In the genomic region with DNA sequence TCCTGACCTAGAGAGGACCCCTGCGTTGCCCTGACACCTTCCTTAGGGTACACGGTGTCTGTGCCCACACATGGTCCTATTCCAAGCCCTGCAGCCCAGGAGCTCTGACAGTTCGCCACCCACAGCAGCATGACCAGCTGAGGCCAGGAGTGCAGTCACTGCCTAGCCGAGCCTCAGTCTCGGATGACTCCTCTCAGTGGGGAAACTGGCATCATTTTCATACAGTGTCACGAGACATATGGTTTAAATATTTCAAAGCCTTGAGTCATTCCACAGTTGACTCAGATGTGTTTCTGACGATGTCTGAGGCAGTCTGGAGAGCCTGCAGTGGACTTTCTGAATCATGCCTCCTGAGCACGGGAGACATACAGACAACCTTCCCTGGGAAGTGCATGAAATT, we compare ENCODE assay signal across 8 cellular contexts.
DNase-seq lines count a peak whose midpoint lies in the region; ATAC-seq and TF ChIP-seq lines count a peak whose summit lies in the region.

No MANE protein-coding gene starts in this region.

- RAD21 ChIA-PET in HCT116 (lab: Charles Lee; ENCODE audit: low non-redundant PET in 1 of 2, low total read pairs in 2 of 2, uncharacterized antibody in 2 of 2, unreplicated experiment in 2 of 2), result no interaction called here

- no peaks in the 10 kb centered on the region for H3K36me3 ChIP-seq in HCT116 (ENCODE audit: control insufficient read depth in 1 of 2, insufficient read depth in 2 of 2, low read length in 2 of 2)

- POLR2A ChIA-PET in AG04449 (lab: Yijun Ruan, JAX), result no interaction called here
- POLR2A ChIA-PET in HCT116 (lab: Charles Lee), result no interaction called here

- no peaks in the 10 kb centered on the region for H3K79me2 ChIP-seq in HCT116 (ENCODE audit: insufficient read depth, low read length)

- CTCF ChIA-PET in AG04449 (lab: Yijun Ruan, JAX), result no interaction called here
- CTCF ChIA-PET in HCT116 (lab: Charles Lee), result interaction anchor here (2.1 kb wide), 1 partner anchor 27 kb away, joined by 5 read pairs; no protein-coding TSS in a partner anchor

- peak; percentile 70 for ATAC-seq in HCT116
- ATAC-seq in activated T-helper 17 cell treated with anti-CD3 and anti-CD28 coated beads, Interleukin-2, amount 50 U/mL, for 72 hours (replicated peaks), result peak; percentile 98

- H3K4me3 ChIP-seq in AG04449 (ENCODE audit: low read depth, low read length), result no peak overlapping the region
- no peak overlapping the region for H3K4me3 ChIP-seq in HCT116 (replicated peaks in 1 of 2; ENCODE audit: low read depth in 1 of 2, low read length in 2 of 2)

- H3K27me3 ChIP-seq in HCT116 (ENCODE audit: insufficient read depth, low read length), result peaks cover 7% of the 10 kb centered on the region

- no peak for TF ChIP-seq RAD21 in HCT116 (IDR thresholded peaks at IDR 0.05; ENCODE audit: low read depth)

- H3K4me1 Mint-ChIP-seq in activated T-helper 17 cell treated with anti-CD3 and anti-CD28 coated beads, Interleukin-2, amount 50 U/mL, for 72 hours, result peaks cover 12% of the 10 kb centered on the region

- peak overlapping the region; percentile 5 for H3K4me3 Mint-ChIP-seq in activated T-helper 17 cell treated with anti-CD3 and anti-CD28 coated beads, Interleukin-2, amount 50 U/mL, for 72 hours

- H3K9me3 Mint-ChIP-seq in activated T-helper 17 cell treated with anti-CD3 and anti-CD28 coated beads, Interleukin-2, amount 50 U/mL, for 72 hours, result no peaks in the 10 kb centered on the region

- no TSS peak for BruUV-seq in HCT116 (replicated peaks; lab: Mats Ljungman, UMichigan)

- no peaks in the 10 kb centered on the region for H3K9me3 ChIP-seq in HCT116 (ENCODE audit: control insufficient read depth in 1 of 2, insufficient read depth in 1 of 2, low read depth in 1 of 2, low read length in 2 of 2)

- no peak for TF ChIP-seq CTCF in AG04449 (IDR thresholded peaks at IDR 0.05; ENCODE audit: insufficient read depth, low read length, missing control alignments)
- TF ChIP-seq CTCF in HCT116 (IDR thresholded peaks at IDR 0.05 in 2 of 3, conservative IDR thresholded peaks at IDR 0.05 in 1 of 3; ENCODE audit: borderline replicate concordance in 1 of 3, insufficient read depth in 1 of 3, low read depth in 2 of 3, low read length in 2 of 3), result no peak

- TF ChIP-seq POLR2A in HCT116 (IDR thresholded peaks at IDR 0.05; ENCODE audit: borderline replicate concordance, extremely low read depth, insufficient read depth, insufficient read length), result no peak

- intact Hi-C loops in HCT116 (cut with micrococcal nuclease), result no loop called here

- H3K4me2 ChIP-seq in HCT116 (ENCODE audit: low read length), result peak overlapping the region; percentile 40

- peaks cover 0 to 10% of the 10 kb centered on the region in 2 experiments; a peak in 2 of 4 replicates for H3K4me1 ChIP-seq in HCT116 (ENCODE audit: control insufficient read depth in 1 of 2, insufficient read depth in 2 of 2, low read length in 2 of 2)

- peak; percentile 90 for DNase-seq in AG04449 (ENCODE audit: low read depth, low spot score)
- peak; percentile 54 for DNase-seq in HCT116 (ENCODE audit: low read depth, low spot score)
- peak; percentile 33 for DNase-seq in middle frontal gyrus (ENCODE audit: extremely low spot score, low spot score)
- no peak for DNase-seq in NCI-H2196 (lab: John Stamatoyannopoulos, UW; ENCODE audit: unreplicated experiment)
- DNase-seq in KG1 (lab: John Stamatoyannopoulos, UW), result no peak
- DNase-seq in NCI-H69 (lab: John Stamatoyannopoulos, UW), result no peak
- DNase-seq in mesenteric fat pad (ENCODE audit: low spot score), result no peak

- peak overlapping the region; percentile 48 for H3K27ac Mint-ChIP-seq in activated T-helper 17 cell treated with anti-CD3 and anti-CD28 coated beads, Interleukin-2, amount 50 U/mL, for 72 hours

- no peaks in the 10 kb centered on the region for H4K20me1 ChIP-seq in HCT116 (ENCODE audit: insufficient read depth)

- H2AFZ ChIP-seq in HCT116 (ENCODE audit: low read depth, low read length, poor library complexity, severe bottlenecking), result no peak overlapping the region

- no peaks in the 10 kb centered on the region for H3K36me3 Mint-ChIP-seq in activated T-helper 17 cell treated with anti-CD3 and anti-CD28 coated beads, Interleukin-2, amount 50 U/mL, for 72 hours (ENCODE audit: low read depth)

- no peak overlapping the region for H3K9ac ChIP-seq in HCT116 (ENCODE audit: low read length)

- no peak overlapping the region for H3K27ac ChIP-seq in HCT116 (ENCODE audit: low read depth, low read length)

- no peaks in the 10 kb centered on the region for H3K9me2 ChIP-seq in HCT116 (ENCODE audit: insufficient read depth)

- peaks cover 52% of the 10 kb centered on the region for H3K27me3 Mint-ChIP-seq in activated T-helper 17 cell treated with anti-CD3 and anti-CD28 coated beads, Interleukin-2, amount 50 U/mL, for 72 hours

TF ChIP-seq in HCT116, 20 proteins besides CTCF, POLR2A, EP300 and RAD21:
- TF ChIP-seq SP1 (IDR thresholded peaks at IDR 0.05; ENCODE audit: low read depth) (peak; percentile 32; the same call in 1 of the 2 replicates), SIN3A (IDR thresholded peaks at IDR 0.05; ENCODE audit: low read depth) (no peak), FOSL1 (IDR thresholded peaks at IDR 0.05; ENCODE audit: low read depth) (peak; percentile 62), JUND (IDR thresholded peaks at IDR 0.05) (peak; percentile 68)
TF ChIP-seq in HCT116: peak in this region for 3.

Comparison
In these comparisons a context has a peak if more than half of its experiments do, and no peak if none do; other contexts are left out.
1. DNase-seq: peak in AG04449 (single experiment), HCT116 (single experiment) and middle frontal gyrus (single experiment); none in NCI-H2196 (single experiment), KG1 (single experiment), NCI-H69 (single experiment) and mesenteric fat pad (single experiment).